Comparison of ENCODE assay signal across 15 cellular contexts in genomic region chr3:212432-212831, GRCh38. TPM values are rescaled to one million over a fixed set of nuclear protein-coding genes. Genes with fewer than 3 reads are reported as not detected.
DNase-seq lines count a peak whose midpoint lies in the region; ATAC-seq and TF ChIP-seq lines count a peak whose summit lies in the region.
"Had no signal": no experiment of that assay in that cellular context is flagged by ENCODE, and none has a peak within 500 bp of the region (broad histone marks: within the 10 kb centered on the region; RNA-seq: fewer than 3 reads in every experiment).

No MANE protein-coding gene starts in this region.

- H3K36me3 Mint-ChIP-seq in Calu3 (ENCODE audit: insufficient read depth, unreplicated experiment) (no peaks in the 10 kb centered on the region), immature natural killer cell (no peaks in the 10 kb centered on the region)
- H3K36me3 Mint-ChIP-seq: activated CD4-positive, alpha-beta memory T cell treated with anti-CD3 and anti-CD28 coated beads for 36 hours had no signal

- DNase-seq in Calu3 (no peak), immature natural killer cell (no peak), NCI-H2227 (lab: John Stamatoyannopoulos, UW; ENCODE audit: unreplicated experiment) (no peak), cortex of kidney (lab: John Stamatoyannopoulos, UW) (no peak)
- no peak for DNase-seq in stimulated activated CD4-positive, alpha-beta T cell treated with anti-CD3 and anti-CD28 coated beads, Interleukin-15, amount 100 ng/mL, for 24 hours
- DNase-seq: activated CD4-positive, alpha-beta memory T cell treated with anti-CD3 and anti-CD28 coated beads for 36 hours; H9; MG63; NCI-H82; sigmoid colon had no signal

- intact Hi-C loops in Calu3 (cut with micrococcal nuclease; ENCODE audit: unreplicated experiment) = no loop called here

- H3K27me3 Mint-ChIP-seq in Calu3 (ENCODE audit: unreplicated experiment) = no peaks in the 10 kb centered on the region
- H3K27me3 Mint-ChIP-seq in immature natural killer cell (ENCODE audit: low read depth in 3 of 3) = no peaks in the 10 kb centered on the region

- H3K27ac Mint-ChIP-seq in Calu3 (ENCODE audit: unreplicated experiment) = peak overlapping the region; percentile 4
- H3K27ac Mint-ChIP-seq in immature natural killer cell = no peak overlapping the region
- H3K27ac Mint-ChIP-seq: activated CD4-positive, alpha-beta memory T cell treated with anti-CD3 and anti-CD28 coated beads for 36 hours; H9 had no signal

- peak; percentile 81 for ATAC-seq in GM19372 (IDR thresholded peaks at IDR 0.05; ENCODE audit: low read depth, unreplicated experiment)
- peak; percentile 83 for ATAC-seq in HG02840 (IDR thresholded peaks at IDR 0.05; ENCODE audit: low FRiP score, unreplicated experiment)
- ATAC-seq in HG03469 (IDR thresholded peaks at IDR 0.05; ENCODE audit: unreplicated experiment) = peak; percentile 90

- no TSS peak for BruUV-seq in Calu3 (replicated peaks; lab: Mats Ljungman, UMichigan)

- H3K4me1 Mint-ChIP-seq in Calu3 (ENCODE audit: low read depth, unreplicated experiment) (no peaks in the 10 kb centered on the region), immature natural killer cell (no peaks in the 10 kb centered on the region)
- H3K4me1 Mint-ChIP-seq: H9 had no signal

- no peaks in the 10 kb centered on the region for H3K9me3 Mint-ChIP-seq in Calu3 (ENCODE audit: low read depth, unreplicated experiment)
- H3K9me3 Mint-ChIP-seq in immature natural killer cell = peaks cover 0 to 19% (median 5%) of the 10 kb centered on the region in 6 donors
- H3K9me3 Mint-ChIP-seq: activated CD4-positive, alpha-beta memory T cell treated with anti-CD3 and anti-CD28 coated beads for 36 hours; H9 had no signal

- no peak for TF ChIP-seq CTCF in Calu3 (IDR thresholded peaks at IDR 0.05; ENCODE audit: unreplicated experiment)

- CTCF ChIA-PET in Calu3 (lab: Charles Lee) = no interaction called here

- H3K4me3 Mint-ChIP-seq in Calu3 (ENCODE audit: low read depth, unreplicated experiment) (no peak overlapping the region), immature natural killer cell (no peak overlapping the region)
- H3K4me3 Mint-ChIP-seq: activated CD4-positive, alpha-beta memory T cell treated with anti-CD3 and anti-CD28 coated beads for 36 hours; H9 had no signal

RNA-seq across cellular contexts. Expression of gene CHL1, which starts 15.9 kb away (rescaled TPM):
- total RNA-seq in Calu3 (2022) = 0.73 and 1.0 TPM in 2 replicates
- polyA plus RNA-seq in immature natural killer cell = not detected
- total RNA-seq: A172; activated CD4-positive, alpha-beta memory T cell treated with anti-CD3 and anti-CD28 coated beads for 36 hours; Daoy; H9 had no signal
